In the genomic region with DNA sequence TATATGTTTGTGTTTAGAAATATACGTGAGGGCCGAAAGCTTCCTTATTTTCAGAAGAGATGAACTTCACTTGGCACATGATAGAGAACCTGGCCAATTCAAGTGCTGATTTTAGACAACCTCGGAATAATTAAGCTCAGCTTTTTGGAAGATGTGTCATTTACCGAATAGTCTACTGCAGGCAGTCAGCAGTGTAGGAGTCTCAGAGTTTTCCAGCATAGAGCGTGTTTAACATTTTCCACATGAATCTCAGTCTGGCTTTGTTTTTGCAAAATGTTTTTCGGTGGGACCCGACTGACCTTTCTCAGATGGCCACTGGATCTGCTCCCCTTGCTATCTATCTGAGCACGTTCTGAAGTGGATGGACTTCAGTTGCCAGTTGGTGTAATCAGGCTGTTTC, we compare ENCODE assay signal across 12 cellular contexts. TPM values are rescaled to one million over a fixed set of nuclear protein-coding genes. Genes with fewer than 3 reads are reported as not detected.
DNase-seq lines count a peak whose midpoint lies in the region; ATAC-seq and TF ChIP-seq lines count a peak whose summit lies in the region.
"Had no signal": no experiment of that assay in that cellular context is flagged by ENCODE, and none has a peak within 500 bp of the region (broad histone marks: within the 10 kb centered on the region; RNA-seq: fewer than 3 reads in every experiment).

No MANE protein-coding gene starts in this region.

- no peaks in the 10 kb centered on the region for H3K27me3 ChIP-seq in Peyer's patch

- no peaks in the 10 kb centered on the region for H3K27me3 Mint-ChIP-seq in activated naive CD8-positive, alpha-beta T cell treated with anti-CD3 and anti-CD28 coated beads, Interleukin-2, amount 10 ng/mL, durations not matched to agents 7 days and 5 days
- H3K27me3 Mint-ChIP-seq in activated naive CD8-positive, alpha-beta T cell treated with anti-CD3 and anti-CD28 coated beads for 36 hours = no peaks in the 10 kb centered on the region
- no peaks in the 10 kb centered on the region for H3K27me3 Mint-ChIP-seq in stimulated activated memory B cell treated with anti-CD40 and anti-IgM and Interleukin-4, amounts not matched to agents 10 μg/mL and 1 μg/mL and 100 μg/mL, for 72 hours

- H3K4me3 ChIP-seq in Peyer's patch (no peak overlapping the region), fibroblast of mammary gland (ENCODE audit: control insufficient read depth, low read depth, low read length) (no peak overlapping the region), lower leg skin (ENCODE audit: low read depth, poor library complexity, severe bottlenecking) (no peak overlapping the region)

- intact Hi-C loops in lower leg skin (cut with DNase I; ENCODE audit: low total_unique reads) = loop anchor here (10.0 kb wide), 1 partner anchor 940 kb away; no protein-coding TSS in a partner anchor

- H3K4me1 ChIP-seq in Peyer's patch = peaks cover 0 to 45% (median 13%) of the 10 kb centered on the region in 4 donors

- no peak for TF ChIP-seq CTCF in Peyer's patch (IDR thresholded peaks at IDR 0.05)
- no peak for TF ChIP-seq CTCF in fibroblast of mammary gland (conservative IDR thresholded peaks at IDR 0.05; ENCODE audit: control insufficient read depth, insufficient read depth, low read depth, low read length)
- TF ChIP-seq CTCF in lower leg skin (IDR thresholded peaks at IDR 0.05) = no peak

- H3K36me3 Mint-ChIP-seq in activated naive CD8-positive, alpha-beta T cell treated with anti-CD3 and anti-CD28 coated beads, Interleukin-2, amount 10 ng/mL, durations not matched to agents 7 days and 5 days = peaks cover 14% of the 10 kb centered on the region
- peaks cover 27% of the 10 kb centered on the region for H3K36me3 Mint-ChIP-seq in activated naive CD8-positive, alpha-beta T cell treated with anti-CD3 and anti-CD28 coated beads for 36 hours
- H3K36me3 Mint-ChIP-seq in stimulated activated memory B cell treated with anti-CD40 and anti-IgM and Interleukin-4, amounts not matched to agents 10 μg/mL and 1 μg/mL and 100 μg/mL, for 72 hours = no peaks in the 10 kb centered on the region

- H3K27ac Mint-ChIP-seq in activated naive CD8-positive, alpha-beta T cell treated with anti-CD3 and anti-CD28 coated beads, Interleukin-2, amount 10 ng/mL, durations not matched to agents 7 days and 5 days = peak overlapping the region; percentile 34
- no peak overlapping the region for H3K27ac Mint-ChIP-seq in activated naive CD8-positive, alpha-beta T cell treated with anti-CD3 and anti-CD28 coated beads for 36 hours
- peak overlapping the region; percentile 91 for H3K27ac Mint-ChIP-seq in stimulated activated memory B cell treated with anti-CD40 and anti-IgM and Interleukin-4, amounts not matched to agents 10 μg/mL and 1 μg/mL and 100 μg/mL, for 72 hours

- peaks cover 59% of the 10 kb centered on the region for H3K4me1 Mint-ChIP-seq in activated naive CD8-positive, alpha-beta T cell treated with anti-CD3 and anti-CD28 coated beads, Interleukin-2, amount 10 ng/mL, durations not matched to agents 7 days and 5 days
- peaks cover 63% of the 10 kb centered on the region for H3K4me1 Mint-ChIP-seq in activated naive CD8-positive, alpha-beta T cell treated with anti-CD3 and anti-CD28 coated beads for 36 hours
- H3K4me1 Mint-ChIP-seq in stimulated activated memory B cell treated with anti-CD40 and anti-IgM and Interleukin-4, amounts not matched to agents 10 μg/mL and 1 μg/mL and 100 μg/mL, for 72 hours = peaks cover 79% of the 10 kb centered on the region

- H3K36me3 ChIP-seq in Peyer's patch = no peaks in the 10 kb centered on the region

- H3K9me3 Mint-ChIP-seq in activated naive CD8-positive, alpha-beta T cell treated with anti-CD3 and anti-CD28 coated beads, Interleukin-2, amount 10 ng/mL, durations not matched to agents 7 days and 5 days = no peaks in the 10 kb centered on the region
- no peaks in the 10 kb centered on the region for H3K9me3 Mint-ChIP-seq in activated naive CD8-positive, alpha-beta T cell treated with anti-CD3 and anti-CD28 coated beads for 36 hours
- no peaks in the 10 kb centered on the region for H3K9me3 Mint-ChIP-seq in stimulated activated memory B cell treated with anti-CD40 and anti-IgM and Interleukin-4, amounts not matched to agents 10 μg/mL and 1 μg/mL and 100 μg/mL, for 72 hours
- H3K9me3 Mint-ChIP-seq: H9 had no signal

- TF ChIP-seq POLR2A in Peyer's patch (IDR thresholded peaks at IDR 0.05) (no peak), lower leg skin (IDR thresholded peaks at IDR 0.05) (no peak)

- POLR2A ChIA-PET in activated naive CD8-positive, alpha-beta T cell treated with anti-CD3 and anti-CD28 coated beads, Interleukin-2, amount 10 ng/mL, durations not matched to agents 7 days and 5 days (lab: Charles Lee) = interaction anchor here (0.7 to 1.6 kb wide), 5 partner anchors 7 to 832 kb away, joined by 3 to 5 read pairs (median 3); no protein-coding TSS in a partner anchor

- no peak for DNase-seq in activated naive CD8-positive, alpha-beta T cell treated with anti-CD3 and anti-CD28 coated beads, Interleukin-2, amount 10 ng/mL, durations not matched to agents 7 days and 5 days
- DNase-seq in activated naive CD8-positive, alpha-beta T cell treated with anti-CD3 and anti-CD28 coated beads for 36 hours = no peak
- DNase-seq in Peyer's patch (no peak), fibroblast of mammary gland (ENCODE audit: low read depth) (peak; percentile 33), left lobe of liver (ENCODE audit: low spot score) (no peak), GM19238 (ENCODE audit: insufficient read length, low spot score) (no peak), lower leg skin (ENCODE audit: low spot score in 2 of 2) (no peak)
- DNase-seq: H9, mesendoderm, NCI-H82, T-helper 9 cell had no signal

- ATAC-seq in activated naive CD8-positive, alpha-beta T cell treated with anti-CD3 and anti-CD28 coated beads, Interleukin-2, amount 10 ng/mL, durations not matched to agents 7 days and 5 days (ENCODE audit: low read depth) = no peak
- ATAC-seq in stimulated activated memory B cell treated with anti-CD40 and anti-IgM and Interleukin-4, amounts not matched to agents 10 μg/mL and 1 μg/mL and 100 μg/mL, for 72 hours = no peak
- ATAC-seq in left lobe of liver = no peak

- 67 to 79% methylated on average over 8 of the region's 8 CpGs for WGBS in lower leg skin, 2 donors

- H3K27ac ChIP-seq in Peyer's patch = peak overlapping the region; percentile 28 to 57 (median 38)

- H3K9me3 ChIP-seq in Peyer's patch = no peaks in the 10 kb centered on the region

- no peak overlapping the region for H3K4me3 Mint-ChIP-seq in activated naive CD8-positive, alpha-beta T cell treated with anti-CD3 and anti-CD28 coated beads, Interleukin-2, amount 10 ng/mL, durations not matched to agents 7 days and 5 days
- H3K4me3 Mint-ChIP-seq in activated naive CD8-positive, alpha-beta T cell treated with anti-CD3 and anti-CD28 coated beads for 36 hours = no peak overlapping the region
- peak overlapping the region; percentile 15 for H3K4me3 Mint-ChIP-seq in stimulated activated memory B cell treated with anti-CD40 and anti-IgM and Interleukin-4, amounts not matched to agents 10 μg/mL and 1 μg/mL and 100 μg/mL, for 72 hours
- H3K4me3 Mint-ChIP-seq: H9 had no signal

RNA-seq across cellular contexts. Expression of gene RNASEH2B, which starts 4.7 kb away (rescaled TPM):
- total RNA-seq in activated naive CD8-positive, alpha-beta T cell treated with anti-CD3 and anti-CD28 coated beads, Interleukin-2, amount 10 ng/mL, durations not matched to agents 7 days and 5 days = 100 to 1,000 TPM; 101 to 103 TPM
- 10 to 100 TPM; 68.4 to 81.3 TPM for total RNA-seq in activated naive CD8-positive, alpha-beta T cell treated with anti-CD3 and anti-CD28 coated beads for 36 hours
- total RNA-seq in Peyer's patch (10 to 100 TPM; 20.0 to 88.3 (median 28.2) TPM), left lobe of liver (6.8 TPM), lower leg skin (10 to 100 TPM; 22.8 to 47.9 (median 25.1) TPM)
